In genomic region chr18:27843783-27844415, GRCh38 we compare ENCODE assay signal across 15 cellular contexts.
DNase-seq lines count a peak whose midpoint lies in the region; ATAC-seq lines count a peak whose summit lies in the region.
"Had no signal": no experiment of that assay in that cellular context is flagged by ENCODE, and none has a peak within 500 bp of the region (broad histone marks: within the 10 kb centered on the region; RNA-seq: fewer than 3 reads in every experiment).

No MANE protein-coding gene starts in this region.

- DNase-seq in HS-27A (ENCODE audit: low read depth) (peak; percentile 87), amniotic epithelial cell (ENCODE audit: low read depth) (peak; percentile 68), glomerular visceral epithelial cell (ENCODE audit: extremely low spot score) (peak; percentile 89)
- DNase-seq in effector memory CD8-positive, alpha-beta T cell, result no peak
- DNase-seq in stimulated activated CD4-positive, alpha-beta T cell treated with anti-CD3 and anti-CD28 coated beads, Interleukin-1b, Interleukin-23, amount 100 ng/mL, for 48 hours, result no peak
- DNase-seq: activated CD8-positive, alpha-beta memory T cell treated with anti-CD3 and anti-CD28 coated beads, Interleukin-2, amount 50 U/mL, for 4 hours; activated naive CD8-positive, alpha-beta T cell treated with anti-CD3 and anti-CD28 coated beads, Interleukin-2, amount 50 U/mL, for 24 hours; DMS53; NCI-H1436; NCI-H524 treated with DMSO at 0.1 percent for 48 hours had no signal

- H3K4me1 ChIP-seq in ACC112 (ENCODE audit: control insufficient read depth, insufficient read depth, low read length, unreplicated experiment), result peaks cover 34% of the 10 kb centered on the region
- H3K4me1 ChIP-seq: parathyroid adenoma had no signal

- no peaks in the 10 kb centered on the region for H3K36me3 ChIP-seq in ACC112 (ENCODE audit: insufficient read depth, low read length)

- peak overlapping the region; percentile 55 for H3K27ac ChIP-seq in ACC112 (ENCODE audit: low read depth, low read length)
- H3K27ac ChIP-seq: parathyroid adenoma had no signal

- H3K27me3 ChIP-seq in ACC112 (ENCODE audit: insufficient read depth, low read length), result no peaks in the 10 kb centered on the region

- H3K27me3 Mint-ChIP-seq in effector memory CD8-positive, alpha-beta T cell, result no peaks in the 10 kb centered on the region
- H3K27me3 Mint-ChIP-seq: activated naive CD8-positive, alpha-beta T cell treated with anti-CD3 and anti-CD28 coated beads, Interleukin-2, amount 50 U/mL, for 24 hours had no signal

- no peaks in the 10 kb centered on the region for H3K79me2 ChIP-seq in ACC112 (ENCODE audit: control insufficient read depth, insufficient read depth, low read length, unreplicated experiment)
- H3K79me2 ChIP-seq: parathyroid adenoma had no signal

- H3K4me3 Mint-ChIP-seq in effector memory CD8-positive, alpha-beta T cell, result no peak overlapping the region
- H3K4me3 Mint-ChIP-seq: activated naive CD8-positive, alpha-beta T cell treated with anti-CD3 and anti-CD28 coated beads, Interleukin-2, amount 50 U/mL, for 24 hours; mesothelial cell of epicardium had no signal

- no peaks in the 10 kb centered on the region for H3K36me3 Mint-ChIP-seq in effector memory CD8-positive, alpha-beta T cell (ENCODE audit: insufficient read depth)
- H3K36me3 Mint-ChIP-seq: mesothelial cell of epicardium had no signal

- H3K9me3 Mint-ChIP-seq in effector memory CD8-positive, alpha-beta T cell, result peaks cover 18 to 21% of the 10 kb centered on the region in 2 donors

- H3K4me3 ChIP-seq in ACC112 (ENCODE audit: low read depth, low read length), result peak overlapping the region; percentile 8; the same call in 1 of the 2 replicates

- H3K4me1 Mint-ChIP-seq in effector memory CD8-positive, alpha-beta T cell (ENCODE audit: low read depth in 2 of 2), result no peaks in the 10 kb centered on the region
- H3K4me1 Mint-ChIP-seq: activated naive CD8-positive, alpha-beta T cell treated with anti-CD3 and anti-CD28 coated beads, Interleukin-2, amount 50 U/mL, for 24 hours had no signal

- no peak overlapping the region for H3K27ac Mint-ChIP-seq in effector memory CD8-positive, alpha-beta T cell
- H3K27ac Mint-ChIP-seq: activated naive CD8-positive, alpha-beta T cell treated with anti-CD3 and anti-CD28 coated beads, Interleukin-2, amount 50 U/mL, for 24 hours; mesothelial cell of epicardium had no signal

- no peak overlapping the region for H2AFZ ChIP-seq in ACC112 (ENCODE audit: low read length, unreplicated experiment)
- H2AFZ ChIP-seq: parathyroid adenoma had no signal

- ATAC-seq in effector memory CD8-positive, alpha-beta T cell (replicated peaks), result no peak
- ATAC-seq in GM18870 (IDR thresholded peaks at IDR 0.05; ENCODE audit: unreplicated experiment), result no peak
- no peak for ATAC-seq in HG03097 (IDR thresholded peaks at IDR 0.05; ENCODE audit: low FRiP score, unreplicated experiment)
- ATAC-seq: activated naive CD8-positive, alpha-beta T cell treated with anti-CD3 and anti-CD28 coated beads, Interleukin-2, amount 50 U/mL, for 24 hours had no signal

Comparison
In these comparisons a context has a peak if more than half of its experiments do, and no peak if none do; other contexts are left out.
1. DNase-seq: peak in HS-27A (single experiment), amniotic epithelial cell (single experiment) and glomerular visceral epithelial cell (single experiment); none in effector memory CD8-positive, alpha-beta T cell (0 of 3) and stimulated activated CD4-positive, alpha-beta T cell treated with anti-CD3 and anti-CD28 coated beads, Interleukin-1b, Interleukin-23, amount 100 ng/mL, for 48 hours (single experiment).